Comparison of ENCODE assay signal across 20 cellular contexts in genomic region chr1:153360592-153360991, GRCh38. TPM values are rescaled to one million over a fixed set of nuclear protein-coding genes. Genes with fewer than 3 reads are reported as not detected.
DNase-seq lines count a peak whose midpoint lies in the region; ATAC-seq, FAIRE-seq and TF ChIP-seq lines count a peak whose summit lies in the region.
"Had no signal": no experiment of that assay in that cellular context is flagged by ENCODE, and none has a peak within 500 bp of the region (broad histone marks: within the 10 kb centered on the region; RNA-seq: fewer than 3 reads in every experiment).

No MANE protein-coding gene starts in this region.

- H3K27me3 Mint-ChIP-seq in activated naive CD8-positive, alpha-beta T cell treated with anti-CD3 and anti-CD28 coated beads, Interleukin-2, amount 50 U/mL, for 24 hours: peaks cover 4% of the 10 kb centered on the region

- intact Hi-C loops in Right ventricle myocardium inferior (cut with DNase I): loop anchor here (5.0 kb wide), 1 partner anchor 207 kb away; the partner anchor contains the start of gene S100A2
- intact Hi-C loops in left ventricle myocardium superior (cut with micrococcal nuclease): no loop called here

- no peaks in the 10 kb centered on the region for H3K36me3 Mint-ChIP-seq in activated naive CD8-positive, alpha-beta T cell treated with anti-CD3 and anti-CD28 coated beads, Interleukin-2, amount 50 U/mL, for 24 hours (ENCODE audit: low read depth)
- H3K36me3 Mint-ChIP-seq: CD8-positive, alpha-beta T cell had no signal

- H3K4me3 Mint-ChIP-seq in activated naive CD8-positive, alpha-beta T cell treated with anti-CD3 and anti-CD28 coated beads, Interleukin-2, amount 50 U/mL, for 24 hours: no peak overlapping the region
- H3K4me3 Mint-ChIP-seq: CD8-positive, alpha-beta T cell had no signal

- no peaks in the 10 kb centered on the region for H3K9me3 ChIP-seq in mononuclear cell (ENCODE audit: low read depth, low read length)
- H3K9me3 ChIP-seq in tibial nerve: no peaks in the 10 kb centered on the region
- H3K9me3 ChIP-seq: BE2C had no signal

- no peak for FAIRE-seq in GM12891 (lab: Jason Lieb, UNC)
- FAIRE-seq: D721Med had no signal

- no peak for TF ChIP-seq EP300 in tibial nerve (IDR thresholded peaks at IDR 0.05)

- H3K27ac ChIP-seq in epithelial cell of prostate: peak overlapping the region; percentile 15
- H3K27ac ChIP-seq in tibial nerve: no peak overlapping the region

- TF ChIP-seq CTCF in tibial nerve (IDR thresholded peaks at IDR 0.05): no peak

- no peak overlapping the region for H3K27ac Mint-ChIP-seq in activated naive CD8-positive, alpha-beta T cell treated with anti-CD3 and anti-CD28 coated beads, Interleukin-2, amount 50 U/mL, for 24 hours
- H3K27ac Mint-ChIP-seq: CD8-positive, alpha-beta T cell had no signal

- no peaks in the 10 kb centered on the region for H3K9me3 Mint-ChIP-seq in activated naive CD8-positive, alpha-beta T cell treated with anti-CD3 and anti-CD28 coated beads, Interleukin-2, amount 50 U/mL, for 24 hours
- H3K9me3 Mint-ChIP-seq: CD8-positive, alpha-beta T cell had no signal

- no peaks in the 10 kb centered on the region for H3K36me3 ChIP-seq in tibial nerve
- H3K36me3 ChIP-seq: BE2C had no signal

- no peak for TF ChIP-seq POLR2A in tibial nerve (IDR thresholded peaks at IDR 0.05)
- TF ChIP-seq POLR2A in GM12891 (IDR thresholded peaks at IDR 0.05; ENCODE audit: low read depth, low read length): no peak

- H3K4me1 Mint-ChIP-seq in activated naive CD8-positive, alpha-beta T cell treated with anti-CD3 and anti-CD28 coated beads, Interleukin-2, amount 50 U/mL, for 24 hours: peaks cover 6% of the 10 kb centered on the region

- WGBS in tibial nerve, 2 donors: 83 to 85% methylated on average over 4 to 11 of the region's 11 CpGs

- peak; percentile 50 for DNase-seq in Right ventricle myocardium inferior (ENCODE audit: missing footprints)
- no peak for DNase-seq in left ventricle myocardium superior
- no peak for DNase-seq in epithelial cell of prostate (ENCODE audit: low read depth, low spot score)
- DNase-seq in activated naive CD8-positive, alpha-beta T cell treated with anti-CD3 and anti-CD28 coated beads, Interleukin-2, amount 50 U/mL, for 24 hours: no peak
- no peak for DNase-seq in tibial nerve (ENCODE audit: low spot score in 2 of 2)
- no peak for DNase-seq in GM12891 (ENCODE audit: insufficient read length, low spot score)
- DNase-seq: 8988T; BE2C; DMS79 treated with DMSO at 0.1 percent for 48 hours; NCI-H1930; NCI-H69; NK-92 treated with Interleukin-12 subunit alpha and Interleukin-12 subunit beta, amount 100 ng/mL, for 24 hours; RPMI8226 had no signal

- H3K27me3 ChIP-seq in mononuclear cell (ENCODE audit: insufficient read depth, low read length) (no peaks in the 10 kb centered on the region), tibial nerve (no peaks in the 10 kb centered on the region)
- H3K27me3 ChIP-seq: BE2C had no signal

- H3K4me3 ChIP-seq in mononuclear cell (ENCODE audit: low read length): peak overlapping the region; percentile 61
- no peak overlapping the region for H3K4me3 ChIP-seq in tibial nerve

- H3K4me1 ChIP-seq in mononuclear cell (ENCODE audit: insufficient read depth, low read length) (peaks cover 77% of the 10 kb centered on the region), tibial nerve (peaks cover 0 to 6% (median 0%) of the 10 kb centered on the region in 4 donors)
- H3K4me1 ChIP-seq: BE2C had no signal

- no peak for ATAC-seq in Right ventricle myocardium inferior
- ATAC-seq in left ventricle myocardium superior: no peak
- no peak for ATAC-seq in activated naive CD8-positive, alpha-beta T cell treated with anti-CD3 and anti-CD28 coated beads, Interleukin-2, amount 50 U/mL, for 24 hours
- no peak for ATAC-seq in GM19455 (IDR thresholded peaks at IDR 0.05; ENCODE audit: unreplicated experiment)
- ATAC-seq: CD8-positive, alpha-beta T cell had no signal

TF ChIP-seq in GM12891, 5 proteins besides CTCF, POLR2A, EP300 and RAD21:
- TF ChIP-seq TAF1 (IDR thresholded peaks at IDR 0.05; ENCODE audit: low read depth, low read length): no peak
- no peak for TF ChIP-seq SPI1 (IDR thresholded peaks at IDR 0.05; ENCODE audit: low read depth, low read length)
- no peak for TF ChIP-seq POU2F2 (IDR thresholded peaks at IDR 0.05; ENCODE audit: low read depth, low read length)
- no peak for TF ChIP-seq POLR2AphosphoS5 (IDR thresholded peaks at IDR 0.05; ENCODE audit: low read depth, low read length)
- TF ChIP-seq PAX5 (IDR thresholded peaks at IDR 0.05; ENCODE audit: insufficient read depth, low read length, severe bottlenecking): no peak

RNA-seq across cellular contexts. Expression of gene S100A9, which starts 2.9 kb away (rescaled TPM):
- total RNA-seq in Right ventricle myocardium inferior (190 TPM), left ventricle myocardium superior (87.0 TPM), mononuclear cell (5,352 TPM), tibial nerve (100 to 1,000 TPM in 2 of 4 donors, 10 to 100 TPM in 2; 58.8 to 793 (median 88.3) TPM)
- not detected for polyA plus RNA-seq in GM12891 (2012; ENCODE audit: low read depth, missing spikeins)
- total RNA-seq: OCI-LY7, SK-MEL-5 had no signal

RNA-seq across cellular contexts. Expression of gene PGLYRP4, which starts 12.0 kb away (rescaled TPM):
- total RNA-seq in Right ventricle myocardium inferior (not detected), left ventricle myocardium superior (not detected), mononuclear cell (not detected), tibial nerve (not detected)
- 1.1 TPM for polyA plus RNA-seq in GM12891 (2012; ENCODE audit: low read depth, missing spikeins)
- total RNA-seq: CD8-positive, alpha-beta T cell; G401; OCI-LY7; SK-MEL-5 had no signal

RNA-seq across cellular contexts. Expression of gene S100A12, which starts 14.8 kb away (rescaled TPM):
- 4.0 TPM for total RNA-seq in Right ventricle myocardium inferior
- 3.5 TPM for total RNA-seq in left ventricle myocardium superior
- total RNA-seq in mononuclear cell: 428 TPM
- total RNA-seq in tibial nerve: not detected
- not detected for polyA plus RNA-seq in GM12891 (2012; ENCODE audit: low read depth, missing spikeins)
- total RNA-seq: CD8-positive, alpha-beta T cell; G401; OCI-LY7; SK-MEL-5 had no signal

RNA-seq across cellular contexts. Expression of gene S100A8, which starts 30.3 kb away (rescaled TPM):
- total RNA-seq in Right ventricle myocardium inferior (79.9 TPM), left ventricle myocardium superior (40.7 TPM), mononuclear cell (801 TPM), tibial nerve (100 to 1,000 TPM in 1 of 4 donors, 10 to 100 TPM in 1, 1 to 10 TPM in 2; 2.4 to 118 (median 10.6) TPM)
- not detected for polyA plus RNA-seq in GM12891 (2012; ENCODE audit: low read depth, missing spikeins)
- total RNA-seq: G401, OCI-LY7, SK-MEL-5 had no signal

RNA-seq across cellular contexts. Expression of gene PGLYRP3, which starts 47.8 kb away (rescaled TPM):
- not detected for total RNA-seq in Right ventricle myocardium inferior
- not detected for total RNA-seq in left ventricle myocardium superior
- total RNA-seq in mononuclear cell: not detected
- total RNA-seq in tibial nerve: not detected
- 0.27 TPM for polyA plus RNA-seq in GM12891 (2012; ENCODE audit: low read depth, missing spikeins)
- total RNA-seq: CD8-positive, alpha-beta T cell; G401; OCI-LY7; SK-MEL-5 had no signal

Comparison
In these comparisons a context has a peak if more than half of its experiments do, and no peak if none do; other contexts are left out.
1. RNA of gene S100A12, which starts 14.8 kb away (total RNA-seq): 428 TPM in mononuclear cell (single experiment); 4.0 TPM in Right ventricle myocardium inferior (single experiment), 3.5 TPM in left ventricle myocardium superior (single experiment) and not detected in tibial nerve; every median in the first group is over 10 times any median in the second.